27 cellular contexts compared by ENCODE assay signal in the genomic region with DNA sequence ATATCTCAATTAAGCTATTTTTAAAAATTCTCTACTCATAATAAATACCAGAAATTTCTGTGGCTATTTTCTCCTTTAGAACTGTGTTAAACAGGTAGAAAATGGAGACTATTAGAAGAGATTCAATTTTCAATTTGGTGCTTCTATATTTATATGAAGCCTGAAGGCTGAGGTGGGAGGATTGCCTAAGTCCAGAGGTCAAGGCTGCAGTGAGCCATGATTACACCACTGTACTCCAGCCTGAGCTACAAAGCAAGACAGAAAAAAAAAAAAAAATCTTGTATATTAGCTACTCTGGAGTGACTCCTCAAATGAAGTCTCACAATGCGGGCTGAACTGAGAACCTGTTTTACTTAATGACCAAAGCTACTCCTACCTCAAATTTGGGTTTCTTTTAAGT. TPM values are rescaled to one million over a fixed set of nuclear protein-coding genes. Genes with fewer than 3 reads are reported as not detected.
"Had no signal": no experiment of that assay in that cellular context is flagged by ENCODE, and none has a peak within 500 bp of the region (broad histone marks: within the 10 kb centered on the region; RNA-seq: fewer than 3 reads in every experiment).

No MANE protein-coding gene starts in this region.

- DNase-seq: IMR-90; Karpas-422; KG1; MG63; NCI-H1092; NCI-H1105 treated with DMSO at 0.1 percent for 48 hours; NCI-H1417 treated with DMSO at 0.1 percent for 48 hours; NCI-H146; NCI-H1694 treated with DMSO at 0.1 percent for 48 hours; NCI-H1930; NCI-H2081; NCI-H2107; NCI-H2171; NCI-H226; NCI-H446; NCI-H510A; NCI-H524 treated with DMSO at 0.1 percent for 48 hours; NCI-H69; NCI-H774; NK-92 treated with Interleukin-12 subunit alpha and Interleukin-12 subunit beta, amount 100 ng/mL, for 24 hours; PC-3; SHP77; SK-N-SH; SW 1271 had no signal

- H3K27ac ChIP-seq: RWPE1 had no signal

- H3K9me3 ChIP-seq: MG63, SK-N-SH had no signal

- ATAC-seq: Panc1, PC-3 had no signal

- H3K4me3 ChIP-seq: MG63 had no signal

- H3K36me3 ChIP-seq: MG63 had no signal

- H3K4me2 ChIP-seq: SK-N-SH had no signal

- H3K9ac ChIP-seq: SK-N-SH had no signal

- H3K27me3 ChIP-seq: MG63 had no signal

RNA-seq across cellular contexts. Expression of a gene that starts 9.8 kb away (rescaled TPM):
- total RNA-seq: HT-29 had no signal
